In the genomic region with DNA sequence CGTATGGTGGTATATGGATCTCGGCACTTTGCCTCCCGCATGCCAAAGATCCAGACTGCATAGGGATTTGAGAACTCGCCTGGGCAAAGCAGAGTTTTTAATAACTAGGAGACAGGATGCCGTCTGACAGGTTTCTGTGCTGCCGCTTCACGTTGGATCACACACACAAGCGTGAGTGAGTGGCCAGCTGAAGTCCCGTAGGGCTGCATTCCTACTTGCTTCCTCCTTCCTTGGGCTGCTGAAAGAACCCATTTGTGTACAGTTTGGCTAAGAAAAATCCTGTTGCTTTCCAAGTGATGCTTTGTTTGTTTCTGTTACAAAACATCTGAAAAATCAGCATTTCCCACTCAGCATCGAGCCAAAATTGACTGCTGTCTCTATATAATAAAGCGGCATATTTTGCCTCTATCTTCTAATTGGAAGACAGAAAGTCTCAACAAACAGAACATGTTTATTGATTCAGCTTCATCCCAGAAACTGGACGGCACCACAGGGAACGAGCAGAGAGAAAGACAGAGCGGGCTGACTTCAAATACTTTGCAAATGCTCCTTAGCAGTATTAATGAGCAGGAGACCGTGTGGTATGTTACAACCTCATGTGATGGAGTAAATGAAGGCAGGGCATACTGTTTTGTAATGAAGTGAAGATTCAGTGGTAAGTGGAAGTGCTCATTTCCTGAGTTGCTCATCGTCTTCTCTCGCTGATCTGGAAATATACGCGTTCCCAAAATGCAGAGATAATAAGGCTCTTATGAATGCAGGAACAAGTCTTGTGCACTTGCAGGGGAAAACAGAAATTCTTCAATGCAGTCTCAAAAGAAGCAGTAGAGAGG, we compare ENCODE assay signal across 15 cellular contexts.
A peak's percentile ranks its signal among the peaks of the same experiment; 100 is the strongest.
DNase-seq lines count a peak whose midpoint lies in the region; ATAC-seq, FAIRE-seq and TF ChIP-seq lines count a peak whose summit lies in the region.
"Had no signal": no experiment of that assay in that cellular context is flagged by ENCODE, and none has a peak within 500 bp of the region (broad histone marks: within the 10 kb centered on the region; RNA-seq: fewer than 3 reads in every experiment).

No MANE protein-coding gene starts in this region.

- H3K4me1 ChIP-seq in GM23338 (ENCODE audit: insufficient read depth) (no peaks in the 10 kb centered on the region), keratinocyte (ENCODE audit: control insufficient read depth, extremely low read depth, insufficient read depth, low read length) (peaks cover 22% of the 10 kb centered on the region), smooth muscle cell (ENCODE audit: low read depth) (no peaks in the 10 kb centered on the region)
- H3K4me1 ChIP-seq: SJCRH30 had no signal

- peak overlapping the region; percentile 14 for H3K9ac ChIP-seq in keratinocyte (ENCODE audit: control insufficient read depth, extremely low read depth, insufficient read depth, low read length)
- no peak overlapping the region for H3K9ac ChIP-seq in smooth muscle cell (ENCODE audit: low read depth)

- no peak overlapping the region for H3K4me2 ChIP-seq in GM23338
- peak overlapping the region; percentile 74 for H3K4me2 ChIP-seq in keratinocyte (ENCODE audit: control insufficient read depth, extremely low read depth, insufficient read depth, low read depth, low read length)
- H3K4me2 ChIP-seq in smooth muscle cell = no peak overlapping the region

- peaks cover 3% of the 10 kb centered on the region for H3K27me3 Mint-ChIP-seq in GM23338 (ENCODE audit: insufficient read depth, low read depth, poor library complexity)
- H3K27me3 Mint-ChIP-seq: effector memory CD8-positive, alpha-beta T cell had no signal

- H3K9me1 ChIP-seq in keratinocyte (ENCODE audit: control insufficient read depth, extremely low read depth, insufficient read depth, low read length) = no peaks in the 10 kb centered on the region

- H3K36me3 ChIP-seq in GM23338 (ENCODE audit: insufficient read depth) (no peaks in the 10 kb centered on the region), keratinocyte (ENCODE audit: control insufficient read depth in 2 of 2, extremely low read depth in 1 of 2, insufficient read depth in 2 of 2, low read length in 2 of 2) (no peaks in the 10 kb centered on the region), smooth muscle cell (ENCODE audit: low read depth) (no peaks in the 10 kb centered on the region)
- H3K36me3 ChIP-seq: MG63, SJCRH30 had no signal

- intact Hi-C loops in dorsolateral prefrontal cortex (cut with DNase I) = no loop called here

- H3K27me3 ChIP-seq in GM23338 (ENCODE audit: insufficient read depth) (no peaks in the 10 kb centered on the region), dorsolateral prefrontal cortex (no peaks in the 10 kb centered on the region), keratinocyte (ENCODE audit: control insufficient read depth, extremely low read depth, insufficient read depth, low read length) (no peaks in the 10 kb centered on the region), smooth muscle cell (ENCODE audit: low read depth) (no peaks in the 10 kb centered on the region)
- H3K27me3 ChIP-seq: MG63, SJCRH30 had no signal

- dilution Hi-C loops in keratinocyte (cut with MboI; ENCODE audit: extremely low pct_ligation_motif_present, low sequenced_read_pairs) = no loop called here

- no peak for FAIRE-seq in keratinocyte (lab: Jason Lieb, UNC)

- H3K4me3 ChIP-seq in GM23338 = no peak overlapping the region
- H3K4me3 ChIP-seq in dorsolateral prefrontal cortex = peak overlapping the region in 50 of 59 donors; percentile 0 to 55 (median 32)
- H3K4me3 ChIP-seq in keratinocyte (ENCODE audit: control insufficient read depth in 2 of 3, extremely low read depth in 1 of 3, insufficient read depth in 2 of 3, low read depth in 1 of 3, low read length in 3 of 3) = peak overlapping the region in 2 of 3 experiments; percentile 28 to 54
- H3K4me3 ChIP-seq in smooth muscle cell = no peak overlapping the region
- H3K4me3 ChIP-seq: MG63, SJCRH30 had no signal

- no peak for DNase-seq in GM23338 (ENCODE audit: low spot score)
- no peak for DNase-seq in dorsolateral prefrontal cortex
- no peak for DNase-seq in keratinocyte (ENCODE audit: low read depth, low spot score)
- DNase-seq in smooth muscle cell (lab: John Stamatoyannopoulos, UW; ENCODE audit: unreplicated experiment) = no peak
- no peak for DNase-seq in activated CD4-positive, alpha-beta T cell treated with anti-CD3 and anti-CD28 coated beads, Interleukin-2, amount 50 U/mL, for 1 hour
- DNase-seq in germinal center (ENCODE audit: low spot score) = no peak
- DNase-seq: activated CD4-positive, CD25-positive, alpha-beta regulatory T cell treated with anti-CD3 and anti-CD28 coated beads, Interleukin-2, amount 50 U/mL, for 72 hours; C1 segment of cervical spinal cord; effector memory CD8-positive, alpha-beta T cell; MG63; natural killer cell; NCI-H446 treated with DMSO at 0.1 percent for 48 hours; SJCRH30 had no signal

- peaks cover 15% of the 10 kb centered on the region for H3K9me3 Mint-ChIP-seq in GM23338

- ATAC-seq in GM23338 (no peak), HG02973 (IDR thresholded peaks at IDR 0.05; ENCODE audit: unreplicated experiment) (no peak), GM19455 (IDR thresholded peaks at IDR 0.05; ENCODE audit: unreplicated experiment) (no peak)
- ATAC-seq: effector memory CD8-positive, alpha-beta T cell; natural killer cell had no signal

- H3F3A ChIP-seq in GM23338 (replicated peaks; ENCODE audit: low read depth) = no peaks in the 10 kb centered on the region
- no peaks in the 10 kb centered on the region for H3F3A ChIP-seq in smooth muscle cell (ENCODE audit: low read depth)

- no peak overlapping the region for H3K4me3 Mint-ChIP-seq in GM23338
- H3K4me3 Mint-ChIP-seq: effector memory CD8-positive, alpha-beta T cell; natural killer cell had no signal

- H3K79me2 ChIP-seq in GM23338 (replicated peaks; ENCODE audit: insufficient read depth) (no peaks in the 10 kb centered on the region), keratinocyte (ENCODE audit: control insufficient read depth, insufficient read depth, low read length) (no peaks in the 10 kb centered on the region), smooth muscle cell (ENCODE audit: low read depth) (no peaks in the 10 kb centered on the region)

- H3K27ac ChIP-seq in GM23338 (ENCODE audit: low read depth) (no peak overlapping the region), dorsolateral prefrontal cortex (peak overlapping the region in 1 of 59 donors; percentile 8), keratinocyte (ENCODE audit: control insufficient read depth, insufficient read depth, low read length) (peak overlapping the region; percentile 55), smooth muscle cell (ENCODE audit: low read depth) (peak overlapping the region; percentile 68)
- H3K27ac ChIP-seq: SJCRH30 had no signal

- H3K4me1 Mint-ChIP-seq in GM23338 = no peaks in the 10 kb centered on the region
- H3K4me1 Mint-ChIP-seq: natural killer cell had no signal

- H3K27ac Mint-ChIP-seq in GM23338 = no peak overlapping the region
- H3K27ac Mint-ChIP-seq: natural killer cell had no signal

- peaks cover 3% of the 10 kb centered on the region; the same call in 2 of the 3 replicates for H3K36me3 Mint-ChIP-seq in GM23338 (ENCODE audit: low read depth)

- peak overlapping the region; percentile 64; the same call in 1 of the 2 replicates for H2AFZ ChIP-seq in GM23338
- peak overlapping the region; percentile 73 for H2AFZ ChIP-seq in keratinocyte (ENCODE audit: control insufficient read depth, low read length)
- H2AFZ ChIP-seq in smooth muscle cell (ENCODE audit: low read depth) = peak overlapping the region; percentile 36

- H3K9me3 ChIP-seq in keratinocyte (ENCODE audit: control insufficient read depth, low read depth, low read length) (no peaks in the 10 kb centered on the region), smooth muscle cell (replicated peaks; ENCODE audit: low read depth) (no peaks in the 10 kb centered on the region)
- H3K9me3 ChIP-seq: MG63, SJCRH30 had no signal

- TF ChIP-seq CTCF in GM23338 (conservative IDR thresholded peaks at IDR 0.05; ENCODE audit: low read depth in 2 of 2) (no peak), dorsolateral prefrontal cortex (IDR thresholded peaks at IDR 0.05 in 54 of 56, conservative IDR thresholded peaks at IDR 0.05 in 2 of 56; ENCODE audit: low read depth in 1 of 56, partially characterized antibody in 56 of 56) (no peak), keratinocyte (optimal IDR thresholded peaks at IDR 0.05 in 1 of 3, IDR thresholded peaks at IDR 0.05 in 1 of 3, conservative IDR thresholded peaks at IDR 0.05 in 1 of 3; ENCODE audit: extremely low read depth in 1 of 3, insufficient read depth in 2 of 3, low read length in 3 of 3) (no peak), smooth muscle cell (IDR thresholded peaks at IDR 0.05; ENCODE audit: borderline replicate concordance, insufficient read depth, poor library complexity, severe bottlenecking) (no peak)

- 83% methylated on average over 19 of the region's 19 CpGs for WGBS in smooth muscle cell (ENCODE audit: low lambda C conversion rate)

- H3K9me2 ChIP-seq in GM23338 (ENCODE audit: insufficient read depth) = peaks cover 8% of the 10 kb centered on the region; the same call in 1 of the 2 replicates

- H4K20me1 ChIP-seq in GM23338 (replicated peaks; ENCODE audit: insufficient read depth) = no peaks in the 10 kb centered on the region
- no peaks in the 10 kb centered on the region for H4K20me1 ChIP-seq in keratinocyte (ENCODE audit: control insufficient read depth, extremely low read depth, insufficient read depth, low read length)
- no peaks in the 10 kb centered on the region for H4K20me1 ChIP-seq in smooth muscle cell (ENCODE audit: low read depth)

TF ChIP-seq in GM23338, 12 proteins besides CTCF, POLR2A, EP300 and RAD21 (continues in another document):
- no peak for TF ChIP-seq EZH2phosphoT487 (IDR thresholded peaks at IDR 0.05; ENCODE audit: unreplicated experiment)
- TF ChIP-seq NANOG (IDR thresholded peaks at IDR 0.05; ENCODE audit: borderline replicate concordance) = no peak

Comparison
In these comparisons a context has a peak if more than half of its experiments do, and no peak if none do; other contexts are left out.
1. H3K4me3 ChIP-seq: peak in dorsolateral prefrontal cortex (50 of 59) and keratinocyte (2 of 3); none in GM23338 (single experiment) and smooth muscle cell (single experiment).
2. Peak in every context shown above with its lines, with median percentiles within 50 percentile points of each other: H2AFZ ChIP-seq.